12 cellular contexts compared by ENCODE assay signal in genomic region chr12:103839103-103839502, GRCh38. TPM values are rescaled to one million over a fixed set of nuclear protein-coding genes. Genes with fewer than 3 reads are reported as not detected.
A peak's percentile ranks its signal among the peaks of the same experiment; 100 is the strongest.
DNase-seq lines count a peak whose midpoint lies in the region; ATAC-seq, FAIRE-seq and TF ChIP-seq lines count a peak whose summit lies in the region.
"Had no signal": no experiment of that assay in that cellular context is flagged by ENCODE, and none has a peak within 500 bp of the region (broad histone marks: within the 10 kb centered on the region; RNA-seq: fewer than 3 reads in every experiment).

No MANE protein-coding gene starts in this region.

- H3K4me1 Mint-ChIP-seq in T-helper 17 cell: peaks cover 14% of the 10 kb centered on the region

- H3K4me2 ChIP-seq in PC-9: peak overlapping the region; percentile 77

- no peak for TF ChIP-seq CTCF in C4-2B (conservative IDR thresholded peaks at IDR 0.05)
- TF ChIP-seq CTCF in PC-9 (conservative IDR thresholded peaks at IDR 0.05): no peak
- TF ChIP-seq CTCF in esophagus squamous epithelium (IDR thresholded peaks at IDR 0.05): no peak
- no peak for TF ChIP-seq CTCF in pancreas (IDR thresholded peaks at IDR 0.05)

- BruUV-seq in PC-9 (replicated peaks; lab: Mats Ljungman, UMichigan): TSS peak; percentile 27

- DNase-seq in PC-9 (no peak), esophagus squamous epithelium (lab: John Stamatoyannopoulos, UW) (no peak), pancreas (peak in 2 of 6 donors; percentile 22 to 31), T-helper 17 cell (no peak), Ammon's horn (ENCODE audit: low spot score) (no peak)
- no peak for DNase-seq in stimulated activated CD8-positive, alpha-beta memory T cell treated with anti-CD3 and anti-CD28 coated beads, Interleukin-4, amount 100 ng/mL, for 48 hours
- DNase-seq: naive B cell, NCI-H1105 treated with DMSO at 0.1 percent for 48 hours, NCI-H526, SIG-M5 had no signal

- POLR2A ChIA-PET in PC-9 (lab: Charles Lee; ENCODE audit: unreplicated experiment): no interaction called here

- H2AFZ ChIP-seq in PC-9: no peak overlapping the region

- H3K27ac Mint-ChIP-seq in T-helper 17 cell: no peak overlapping the region

- H3K9me2 ChIP-seq in PC-9 (ENCODE audit: insufficient read depth): no peaks in the 10 kb centered on the region

- no peaks in the 10 kb centered on the region for H3K27me3 Mint-ChIP-seq in T-helper 17 cell

- no peaks in the 10 kb centered on the region for H3K36me3 ChIP-seq in PC-9 (ENCODE audit: low read depth)
- no peaks in the 10 kb centered on the region for H3K36me3 ChIP-seq in esophagus squamous epithelium
- H3K36me3 ChIP-seq in pancreas: no peaks in the 10 kb centered on the region

- peaks cover 65% of the 10 kb centered on the region for H3K79me2 ChIP-seq in PC-9 (ENCODE audit: low read depth)

- H3K27me3 ChIP-seq in PC-9 (ENCODE audit: insufficient read depth, low read depth): no peaks in the 10 kb centered on the region
- no peaks in the 10 kb centered on the region for H3K27me3 ChIP-seq in esophagus squamous epithelium
- H3K27me3 ChIP-seq in pancreas: no peaks in the 10 kb centered on the region

- CTCF ChIA-PET in PC-9 (lab: Charles Lee): no interaction called here

- WGBS in esophagus squamous epithelium, 2 donors: 70 to 92% methylated on average over 4 of the region's 4 CpGs
- 38 to 42% methylated on average over 4 of the region's 4 CpGs for WGBS in pancreas, 2 donors

- no peak for TF ChIP-seq POLR2A in esophagus squamous epithelium (IDR thresholded peaks at IDR 0.05)

- no peak for FAIRE-seq in pancreas (lab: Jason Lieb, UNC)

- H3F3A ChIP-seq in PC-9 (ENCODE audit: insufficient read depth, low read depth): peaks cover 9% of the 10 kb centered on the region

- H3K4me3 Mint-ChIP-seq in T-helper 17 cell: no peak overlapping the region

- intact Hi-C loops in PC-9 (cut with micrococcal nuclease; ENCODE audit: unreplicated experiment): no loop called here
- intact Hi-C loops in esophagus squamous epithelium (cut with DNase I): no loop called here
- intact Hi-C loops in pancreas (cut with DNase I): no loop called here

- peaks cover 6% of the 10 kb centered on the region for H4K20me1 ChIP-seq in PC-9 (ENCODE audit: insufficient read depth)

- H3K4me1 ChIP-seq in PC-9 (replicated peaks; ENCODE audit: insufficient read depth) (peaks cover 31% of the 10 kb centered on the region), esophagus squamous epithelium (peaks cover 11 to 41% (median 14%) of the 10 kb centered on the region in 3 donors), pancreas (peaks cover 11 to 26% (median 14%) of the 10 kb centered on the region in 3 donors)

- H3K9me3 ChIP-seq in PC-9 (ENCODE audit: insufficient read depth, low read depth) (no peaks in the 10 kb centered on the region), esophagus squamous epithelium (no peaks in the 10 kb centered on the region), pancreas (no peaks in the 10 kb centered on the region), T-helper 17 cell (ENCODE audit: control insufficient read depth, low read length, poor library complexity, severe bottlenecking) (no peaks in the 10 kb centered on the region)

- H3K36me3 Mint-ChIP-seq in T-helper 17 cell (ENCODE audit: low read depth): no peaks in the 10 kb centered on the region
- H3K36me3 Mint-ChIP-seq: naive B cell had no signal

- H3K4me3 ChIP-seq in PC-9 (peak overlapping the region; percentile 85; the same call in 1 of the 2 replicates), esophagus squamous epithelium (peak overlapping the region; percentile 66 to 92 (median 74)), pancreas (peak overlapping the region in 2 of 4 donors; percentile 78 to 86)

- H3K27ac ChIP-seq in C4-2B: peak overlapping the region; percentile 30; the same call in 1 of the 2 replicates
- H3K27ac ChIP-seq in PC-9: no peak overlapping the region
- H3K27ac ChIP-seq in esophagus squamous epithelium: peak overlapping the region in 1 of 4 donors; percentile 88
- H3K27ac ChIP-seq in pancreas: peak overlapping the region in 1 of 4 donors; percentile 26

- peak in 3 of 4 donors; percentile 11 to 16 (median 13) for ATAC-seq in pancreas
- no peak for ATAC-seq in T-helper 17 cell
- ATAC-seq in HG03469 (IDR thresholded peaks at IDR 0.05; ENCODE audit: unreplicated experiment): no peak

RNA-seq across cellular contexts. Expression of gene NT5DC3, which starts 1.9 kb away (rescaled TPM):
- total RNA-seq in PC-9 (2021) (11.5 and 13.2 TPM in 2 replicates), esophagus squamous epithelium (10 to 100 TPM in 1 of 4 donors, 1 to 10 TPM in 3; 4.7 to 32.2 (median 5.8) TPM), pancreas (1 to 10 TPM; 2.9 to 6.4 (median 4.2) TPM), T-helper 17 cell (1 to 10 TPM; 6.5 to 8.3 TPM)
- 1 to 10 TPM; 2.6 to 4.2 TPM for polyA plus RNA-seq in pancreas

Comparison
In these comparisons a context has a peak if more than half of its experiments do, and no peak if none do; other contexts are left out.
1. ATAC-seq: peak in pancreas (3 of 4); none in T-helper 17 cell (single experiment) and HG03469 (single experiment).